8 cellular contexts compared by ENCODE assay signal in genomic region chr4:82899339-82899738, GRCh38. TPM values are rescaled to one million over a fixed set of nuclear protein-coding genes. Genes with fewer than 3 reads are reported as not detected.
A peak's percentile ranks its signal among the peaks of the same experiment; 100 is the strongest.
DNase-seq lines count a peak whose midpoint lies in the region; ATAC-seq and TF ChIP-seq lines count a peak whose summit lies in the region.

No MANE protein-coding gene starts in this region.

- H3K9me3 ChIP-seq in BLaER1 (no peaks in the 10 kb centered on the region), Loucy (ENCODE audit: insufficient read depth, low read depth, low read length) (no peaks in the 10 kb centered on the region), endodermal cell (ENCODE audit: control insufficient read depth, low read length) (no peaks in the 10 kb centered on the region), neuronal stem cell (replicated peaks in 1 of 2; ENCODE audit: control insufficient read depth in 2 of 2, insufficient read depth in 1 of 2, low read depth in 1 of 2, low read length in 2 of 2) (no peaks in the 10 kb centered on the region)

- H3K4me3 ChIP-seq in BLaER1: peak overlapping the region; percentile 74
- H3K4me3 ChIP-seq in Loucy (ENCODE audit: low read length, poor library complexity, severe bottlenecking): peak overlapping the region; percentile 83
- H3K4me3 ChIP-seq in endodermal cell (ENCODE audit: low read length): peak overlapping the region; percentile 98
- H3K4me3 ChIP-seq in neuronal stem cell (ENCODE audit: low read length in 2 of 2): peak overlapping the region; percentile 91

- H3K36me3 ChIP-seq in BLaER1: peaks cover 31% of the 10 kb centered on the region
- peaks cover 23% of the 10 kb centered on the region; the same call in 1 of the 2 replicates for H3K36me3 ChIP-seq in Loucy (ENCODE audit: insufficient read depth, low read length)
- peaks cover 42% of the 10 kb centered on the region for H3K36me3 ChIP-seq in endodermal cell (ENCODE audit: control insufficient read depth, insufficient read depth, low read length)
- H3K36me3 ChIP-seq in neuronal stem cell (replicated peaks in 1 of 2; ENCODE audit: control insufficient read depth in 2 of 2, insufficient read depth in 2 of 2, low read length in 2 of 2): peaks cover 6 to 58% of the 10 kb centered on the region in 2 donors

- no peak overlapping the region for H4K91ac ChIP-seq in neuronal stem cell (ENCODE audit: low read depth, low read length, poor library complexity)

- H3K18ac ChIP-seq in neuronal stem cell (ENCODE audit: low read length): no peak overlapping the region

- H4K8ac ChIP-seq in neuronal stem cell (ENCODE audit: low read depth, low read length): no peak overlapping the region

- no peak overlapping the region for H3K4ac ChIP-seq in neuronal stem cell (ENCODE audit: low read length)

- peaks cover 23% of the 10 kb centered on the region for H3K4me1 Mint-ChIP-seq in endodermal cell
- peaks cover 14% of the 10 kb centered on the region for H3K4me1 Mint-ChIP-seq in glutamatergic neuron (ENCODE audit: low read depth, unreplicated experiment)

- 6 to 7% methylated on average over 2 of the region's 2 CpGs for WGBS in endodermal cell (ENCODE audit: insufficient coverage in 1 of 2, insufficient read length in 1 of 2), 2 experiments
- WGBS in neuronal stem cell (ENCODE audit: extremely low coverage in 2 of 2, insufficient read length in 2 of 2, insufficient replicate concordance in 1 of 2), 2 donors: no CpG with 5 or more reads among the region's 2 CpGs

- H3K4me1 ChIP-seq in BLaER1 (peaks cover 39% of the 10 kb centered on the region), Loucy (ENCODE audit: insufficient read depth, low read length, poor library complexity, severe bottlenecking) (peaks cover 50% of the 10 kb centered on the region), endodermal cell (ENCODE audit: control insufficient read depth, insufficient read depth, low read length) (peaks cover 4% of the 10 kb centered on the region), neuronal stem cell (ENCODE audit: control insufficient read depth in 2 of 2, insufficient read depth in 1 of 2, low read depth in 1 of 2, low read length in 2 of 2) (peaks cover 0 to 7% of the 10 kb centered on the region in 2 donors)

- no peaks in the 10 kb centered on the region for H3K9me2 ChIP-seq in Loucy (replicated peaks; ENCODE audit: low read depth, low read length)

- no peaks in the 10 kb centered on the region for H3K27me3 ChIP-seq in BLaER1
- peaks cover 8% of the 10 kb centered on the region for H3K27me3 ChIP-seq in Loucy (ENCODE audit: insufficient read depth, low read length, poor library complexity, severe bottlenecking)
- H3K27me3 ChIP-seq in endodermal cell (ENCODE audit: control insufficient read depth, insufficient read depth, low read length, poor library complexity, severe bottlenecking): no peaks in the 10 kb centered on the region
- H3K27me3 ChIP-seq in neuronal stem cell (ENCODE audit: control insufficient read depth in 3 of 3, insufficient read depth in 3 of 3, low read depth in 1 of 3, low read length in 3 of 3): no peaks in the 10 kb centered on the region

- 0 out of 2 replicates have a peak, but pooled peaks cover 5% of the 10 kb centered on the region for H3F3A ChIP-seq in Loucy (ENCODE audit: low read depth)

- no peak overlapping the region for H2AFZ ChIP-seq in Loucy (ENCODE audit: low read length)
- no peak overlapping the region for H2AFZ ChIP-seq in neuronal stem cell (ENCODE audit: low read length)

- H3K14ac ChIP-seq in neuronal stem cell (ENCODE audit: low read length): no peak overlapping the region

- H3K4me2 ChIP-seq in BLaER1 (peak overlapping the region; percentile 93), Loucy (ENCODE audit: low read depth, low read length, poor library complexity, severe bottlenecking) (peak overlapping the region; percentile 91), neuronal stem cell (ENCODE audit: insufficient read depth, low read length, poor library complexity, severe bottlenecking) (peak overlapping the region; percentile 57)

- H2BK12ac ChIP-seq in neuronal stem cell (ENCODE audit: low read length): no peak overlapping the region

- no peaks in the 10 kb centered on the region for H3K79me1 ChIP-seq in neuronal stem cell (ENCODE audit: low read depth, low read length)

- ATAC-seq in HG02588 (IDR thresholded peaks at IDR 0.05; ENCODE audit: unreplicated experiment) (no peak), HG02678 (IDR thresholded peaks at IDR 0.05; ENCODE audit: unreplicated experiment) (no peak), GM21423 (IDR thresholded peaks at IDR 0.05; ENCODE audit: unreplicated experiment) (no peak)

- TF ChIP-seq CTCF in Loucy (conservative IDR thresholded peaks at IDR 0.05; ENCODE audit: low read length) (no peak), endodermal cell (conservative IDR thresholded peaks at IDR 0.05) (no peak), glutamatergic neuron (IDR thresholded peaks at IDR 0.05; ENCODE audit: partially characterized antibody, unreplicated experiment) (no peak)

- H4K20me1 ChIP-seq in BLaER1 (peaks cover 41% of the 10 kb centered on the region), Loucy (ENCODE audit: insufficient read depth, low read length, poor library complexity, severe bottlenecking) (peaks cover 56% of the 10 kb centered on the region)

- H3K27me3 Mint-ChIP-seq in endodermal cell (ENCODE audit: insufficient read depth) (no peaks in the 10 kb centered on the region), glutamatergic neuron (ENCODE audit: unreplicated experiment) (peaks cover 2% of the 10 kb centered on the region)

- peaks cover 83% of the 10 kb centered on the region for H3K79me2 ChIP-seq in Loucy (ENCODE audit: insufficient read depth, low read length)

- DNase-seq in endodermal cell (no peak), neuronal stem cell (ENCODE audit: low spot score) (no peak), glutamatergic neuron (no peak)

- no peak overlapping the region for H2BK15ac ChIP-seq in neuronal stem cell (ENCODE audit: low read length)

- H3K9me3 Mint-ChIP-seq in endodermal cell (no peaks in the 10 kb centered on the region), glutamatergic neuron (ENCODE audit: unreplicated experiment) (no peaks in the 10 kb centered on the region)

- H3K36me3 Mint-ChIP-seq in endodermal cell (ENCODE audit: low read depth) (peaks cover 45% of the 10 kb centered on the region), glutamatergic neuron (ENCODE audit: unreplicated experiment) (no peaks in the 10 kb centered on the region)

- H3K27ac Mint-ChIP-seq in endodermal cell: peak overlapping the region; percentile 70
- H3K27ac Mint-ChIP-seq in glutamatergic neuron (ENCODE audit: unreplicated experiment): no peak overlapping the region

- no peak overlapping the region for H2AK5ac ChIP-seq in neuronal stem cell (ENCODE audit: low read depth, low read length)

- H3K9ac ChIP-seq in BLaER1 (peak overlapping the region; percentile 93), Loucy (ENCODE audit: low read depth, low read length, poor library complexity, severe bottlenecking) (peak overlapping the region; percentile 85), endodermal cell (ENCODE audit: extremely low read depth, low read length, poor library complexity, severe bottlenecking) (peak overlapping the region; percentile 78), neuronal stem cell (ENCODE audit: low read depth, low read length, poor library complexity) (no peak overlapping the region)

- no peak overlapping the region for H2BK120ac ChIP-seq in neuronal stem cell (ENCODE audit: low read depth, low read length)

- H3K27ac ChIP-seq in BLaER1 (peak overlapping the region; percentile 93), endodermal cell (ENCODE audit: low read depth, low read length) (no peak overlapping the region), neuronal stem cell (replicated peaks; ENCODE audit: low read length) (no peak overlapping the region)

- no peak overlapping the region for H3K23ac ChIP-seq in neuronal stem cell (ENCODE audit: low read depth, low read length, poor library complexity)

- H2BK5ac ChIP-seq in neuronal stem cell (ENCODE audit: low read length): no peak overlapping the region

- H3K4me3 Mint-ChIP-seq in endodermal cell (no peak overlapping the region), glutamatergic neuron (ENCODE audit: unreplicated experiment) (no peak overlapping the region)

RNA-seq across cellular contexts. Expression of gene THAP9, which starts 1.2 kb away (rescaled TPM):
- total RNA-seq in endodermal cell (10 to 100 TPM; 14.4 to 22.3 TPM), glutamatergic neuron (ENCODE audit: unreplicated experiment) (8.7 TPM)
- polyA plus RNA-seq in endodermal cell (2013, experiment 1 of 2): 14.4 TPM
- polyA plus RNA-seq in endodermal cell (2013, experiment 2 of 2): 15.7 TPM
- 11.1 TPM for polyA plus RNA-seq in neuronal stem cell (2013, experiment 1 of 2)
- polyA plus RNA-seq in neuronal stem cell (2013, experiment 2 of 2): 11.5 TPM

RNA-seq across cellular contexts. Expression of gene SEC31A, which starts 8.4 kb away (rescaled TPM):
- total RNA-seq in endodermal cell (100 to 1,000 TPM; 166 to 182 TPM), glutamatergic neuron (ENCODE audit: unreplicated experiment) (201 TPM)
- polyA plus RNA-seq in endodermal cell (2013, experiment 1 of 2): 157 TPM
- polyA plus RNA-seq in endodermal cell (2013, experiment 2 of 2): 149 TPM
- polyA plus RNA-seq in neuronal stem cell (2013, experiment 1 of 2): 105 TPM
- polyA plus RNA-seq in neuronal stem cell (2013, experiment 2 of 2): 107 TPM
